Comparison of ENCODE assay signal across 19 cellular contexts in the genomic region with DNA sequence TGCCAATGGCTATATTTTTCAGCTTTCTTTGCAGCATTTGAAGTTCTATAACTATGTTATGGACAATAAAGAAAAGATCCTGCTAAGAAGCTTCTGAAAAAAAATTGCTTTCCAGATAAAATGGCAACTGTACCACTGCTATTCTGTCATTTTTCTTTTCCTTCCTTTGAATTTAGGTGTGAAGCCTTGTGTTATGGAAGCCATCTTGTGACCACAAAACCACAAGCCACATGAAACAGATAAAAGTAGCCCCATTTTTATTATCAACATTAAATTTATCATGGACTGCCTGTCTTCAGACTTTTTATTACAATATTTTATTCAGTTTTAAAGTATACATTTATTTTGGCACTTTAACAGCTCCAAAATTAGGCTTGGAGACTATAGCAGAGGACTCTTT.
"Had no signal": no experiment of that assay in that cellular context is flagged by ENCODE, and none has a peak within 500 bp of the region (broad histone marks: within the 10 kb centered on the region; RNA-seq: fewer than 3 reads in every experiment).

No MANE protein-coding gene starts in this region.

- H2AFZ ChIP-seq: hepatocyte had no signal

- H3K36me3 Mint-ChIP-seq: naive thymus-derived CD4-positive, alpha-beta T cell had no signal

- H3K27ac ChIP-seq: colonic mucosa, esophagus squamous epithelium, hepatocyte, neutrophil, psoas muscle, right lobe of liver, skin epidermis, stomach, thoracic aorta, transverse colon had no signal

- H3K27me3 ChIP-seq: colonic mucosa, esophagus squamous epithelium, hepatocyte, neutrophil, right lobe of liver, stomach, transverse colon had no signal

- H3K4me3 Mint-ChIP-seq: naive thymus-derived CD4-positive, alpha-beta T cell had no signal

- ATAC-seq: left colon; naive thymus-derived CD4-positive, alpha-beta T cell; psoas muscle; right lobe of liver had no signal

- H3K9me3 Mint-ChIP-seq: naive thymus-derived CD4-positive, alpha-beta T cell had no signal

- H3K4me3 ChIP-seq: colonic mucosa, esophagus squamous epithelium, hepatocyte, psoas muscle, right lobe of liver, skin epidermis, stomach, thoracic aorta, transverse colon had no signal

- H3K4me2 ChIP-seq: hepatocyte had no signal

- H3K9me3 ChIP-seq: colonic mucosa, esophagus squamous epithelium, neutrophil, psoas muscle, right lobe of liver, stomach, thoracic aorta, transverse colon had no signal

- H3K4me1 ChIP-seq: colonic mucosa, psoas muscle had no signal

- DNase-seq: colonic mucosa; dermis blood vessel endothelial cell; esophagus squamous epithelium; foreskin fibroblast; left colon; mesendoderm; naive thymus-derived CD4-positive, alpha-beta T cell; psoas muscle; retina; right lobe of liver; stimulated activated CD4-positive, alpha-beta T cell treated with anti-CD3 and anti-CD28 coated beads, Interleukin-12 subunit alpha, Interleukin-12 subunit beta, amount 100 ng/mL, for 4 hours; stimulated activated naive CD4-positive, alpha-beta T cell; stomach; substantia nigra; transverse colon had no signal

- H3K27ac Mint-ChIP-seq: naive thymus-derived CD4-positive, alpha-beta T cell had no signal

- H3K79me2 ChIP-seq: hepatocyte had no signal

- H3K36me3 ChIP-seq: colonic mucosa, esophagus squamous epithelium, neutrophil, right lobe of liver, stomach, thoracic aorta, transverse colon had no signal
